8 cellular contexts compared by ENCODE assay signal in the genomic region with DNA sequence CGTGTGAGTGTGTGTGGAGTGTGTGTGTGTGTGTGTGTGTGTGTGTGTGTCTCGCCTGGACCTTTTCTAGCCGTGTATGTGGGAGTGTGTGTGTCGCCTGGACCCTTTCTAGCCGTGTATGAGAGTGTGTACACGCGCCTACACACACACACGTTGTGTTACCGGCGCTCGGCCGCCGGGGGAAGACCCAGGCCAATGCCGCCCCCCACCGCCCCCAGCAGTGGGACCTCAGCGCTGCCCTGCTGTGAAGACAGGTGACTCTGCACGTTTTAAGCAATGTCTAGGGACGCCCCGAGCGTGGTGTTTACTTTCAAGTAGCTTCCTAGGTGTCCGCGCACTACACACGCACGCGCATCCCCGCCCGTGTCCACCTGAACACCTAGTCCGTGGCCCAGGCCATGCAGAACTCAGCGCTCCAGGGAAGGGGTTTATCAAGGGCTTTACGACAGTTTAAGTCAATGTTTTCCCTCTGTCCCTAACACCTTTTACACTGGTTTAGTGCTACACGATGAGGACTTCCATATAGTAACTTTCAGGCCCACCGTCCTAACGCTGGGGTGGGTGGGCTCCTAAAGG. TPM values are rescaled to one million over a fixed set of nuclear protein-coding genes. Genes with fewer than 3 reads are reported as not detected.
DNase-seq lines count a peak whose midpoint lies in the region; ATAC-seq and TF ChIP-seq lines count a peak whose summit lies in the region.

No MANE protein-coding gene starts in this region.

- DNase-seq in GM13976 (ENCODE audit: low spot score) (peak; percentile 63), OCI-M1 (lab: John Stamatoyannopoulos, UW) (peak; percentile 64), left cardiac atrium (peak; percentile 36), retinal pigment epithelial cell (ENCODE audit: low read depth) (no peak)
- DNase-seq in activated naive CD4-positive, alpha-beta T cell treated with anti-CD3 and anti-CD28 coated beads, Interleukin-2, amount 50 U/mL, for 16 hours, result peak; percentile 56

- peak overlapping the region; percentile 55 for H3K4me3 ChIP-seq in retinal pigment epithelial cell (ENCODE audit: low read length)

- ATAC-seq in HG03064 (IDR thresholded peaks at IDR 0.05; ENCODE audit: low read depth, unreplicated experiment) (peak; percentile 7), left cardiac atrium (peak; percentile 13 to 22), GM21367 (IDR thresholded peaks at IDR 0.05; ENCODE audit: unreplicated experiment) (no peak), GM21360 (IDR thresholded peaks at IDR 0.05; ENCODE audit: unreplicated experiment) (no peak)

- intact Hi-C loops in left cardiac atrium (cut with DNase I), result loop anchor here (5.0 kb wide), 2 partner anchors 188 to 303 kb away; no protein-coding TSS in a partner anchor

- no peak for TF ChIP-seq CTCF in GM13976 (IDR thresholded peaks at IDR 0.05; ENCODE audit: borderline replicate concordance, control extremely low read depth, extremely low read depth, insufficient read depth, missing control alignments)
- TF ChIP-seq CTCF in retinal pigment epithelial cell (conservative IDR thresholded peaks at IDR 0.05; ENCODE audit: low read depth, low read length), result no peak

- in situ Hi-C loops in GM13976 (cut with MboI; ENCODE audit: low sequenced_read_pairs, unreplicated experiment), result loop anchor here (5.0 kb wide), 1 partner anchor 303 kb away; no protein-coding TSS in a partner anchor

RNA-seq across cellular contexts. Expression of a gene that starts 1.2 kb away (rescaled TPM):
- 10 to 100 TPM; 10.1 to 11.6 TPM for total RNA-seq in left cardiac atrium

RNA-seq across cellular contexts. Expression of a gene that starts 46.2 kb away (rescaled TPM):
- total RNA-seq in left cardiac atrium, result 10 to 100 TPM; 48.0 to 58.1 TPM

Comparison
In these comparisons a context has a peak if more than half of its experiments do, and no peak if none do; other contexts are left out.
1. ATAC-seq: peak in HG03064 (single experiment) and left cardiac atrium (2 of 2); none in GM21367 (single experiment) and GM21360 (single experiment).